ENCODE assay signal across 18 cellular contexts in genomic region chr17:61485067-61485775, GRCh38. TPM values are rescaled to one million over a fixed set of nuclear protein-coding genes. Genes with fewer than 3 reads are reported as not detected.
DNase-seq lines count a peak whose midpoint lies in the region; ATAC-seq and TF ChIP-seq lines count a peak whose summit lies in the region.
"Had no signal": no experiment of that assay in that cellular context is flagged by ENCODE, and none has a peak within 500 bp of the region (broad histone marks: within the 10 kb centered on the region; RNA-seq: fewer than 3 reads in every experiment).

No MANE protein-coding gene starts in this region.

- no peaks in the 10 kb centered on the region for H3K79me2 ChIP-seq in PC-3 (ENCODE audit: low read length)

- 0 out of 2 replicates have a peak, but pooled peaks cover 8% of the 10 kb centered on the region for H3K4me1 ChIP-seq in PC-3 (ENCODE audit: insufficient read depth, low read length)

- H3K27ac ChIP-seq in PC-3 (ENCODE audit: low read length) (no peak overlapping the region), RWPE1 (no peak overlapping the region)
- H3K27ac ChIP-seq: C4-2B had no signal

- ATAC-seq in activated T-cell treated with anti-CD3 and anti-CD28 coated beads, Interleukin-2, amount 50 U/mL, for 4 hours: no peak
- peak; percentile 23; the same call in 1 of the 2 replicates for ATAC-seq in PC-3

- CTCF ChIA-PET in PC-3 (lab: Charles Lee): no interaction called here
- CTCF ChIA-PET in RWPE1 (lab: Yijun Ruan, JAX): interaction anchor here (0.5 to 0.8 kb wide), 3 partner anchors 12 to 699 kb away, joined by 3 to 4 read pairs (median 3); no protein-coding TSS in a partner anchor

- no TSS peak for BruUV-seq in PC-3 (replicated peaks; lab: Mats Ljungman, UMichigan)

- TF ChIP-seq CTCF in PC-3 (conservative IDR thresholded peaks at IDR 0.05; ENCODE audit: low read depth, low read length) (no peak), glutamatergic neuron (IDR thresholded peaks at IDR 0.05; ENCODE audit: partially characterized antibody, unreplicated experiment) (no peak), RWPE1 (conservative IDR thresholded peaks at IDR 0.05; ENCODE audit: low read depth) (no peak), GM13977 (IDR thresholded peaks at IDR 0.05; ENCODE audit: extremely low read depth, insufficient read depth, missing control alignments) (no peak)

- H3K4me2 ChIP-seq in PC-3 (ENCODE audit: low read length): no peak overlapping the region
- H3K4me2 ChIP-seq: GM23338 had no signal

- no peaks in the 10 kb centered on the region for H3F3A ChIP-seq in PC-3 (ENCODE audit: low read length, unreplicated experiment)

- no peaks in the 10 kb centered on the region for H3K36me3 ChIP-seq in PC-3 (ENCODE audit: low read depth, low read length)

- H3K27me3 Mint-ChIP-seq in activated T-cell treated with anti-CD3 and anti-CD28 coated beads, Interleukin-2, amount 50 U/mL, for 24 hours: no peaks in the 10 kb centered on the region
- H3K27me3 Mint-ChIP-seq in activated T-cell treated with anti-CD3 and anti-CD28 coated beads, Interleukin-2, amount 50 U/mL, for 4 hours (ENCODE audit: low read depth): no peaks in the 10 kb centered on the region
- H3K27me3 Mint-ChIP-seq in glutamatergic neuron (ENCODE audit: unreplicated experiment): peaks cover 4% of the 10 kb centered on the region

- H3K4me1 Mint-ChIP-seq in activated T-cell treated with anti-CD3 and anti-CD28 coated beads, Interleukin-2, amount 50 U/mL, for 24 hours (ENCODE audit: low read depth): no peaks in the 10 kb centered on the region
- no peaks in the 10 kb centered on the region for H3K4me1 Mint-ChIP-seq in activated T-cell treated with anti-CD3 and anti-CD28 coated beads, Interleukin-2, amount 50 U/mL, for 4 hours (ENCODE audit: low read depth)
- H3K4me1 Mint-ChIP-seq in glutamatergic neuron (ENCODE audit: low read depth, unreplicated experiment): peaks cover 52% of the 10 kb centered on the region

- intact Hi-C loops in PC-3 (cut with micrococcal nuclease): no loop called here

- H3K4me3 Mint-ChIP-seq in activated T-cell treated with anti-CD3 and anti-CD28 coated beads, Interleukin-2, amount 50 U/mL, for 24 hours: no peak overlapping the region
- H3K4me3 Mint-ChIP-seq in activated T-cell treated with anti-CD3 and anti-CD28 coated beads, Interleukin-2, amount 50 U/mL, for 4 hours: no peak overlapping the region
- no peak overlapping the region for H3K4me3 Mint-ChIP-seq in glutamatergic neuron (ENCODE audit: unreplicated experiment)
- H3K4me3 Mint-ChIP-seq: GM23338 had no signal

- H3K36me3 Mint-ChIP-seq in activated T-cell treated with anti-CD3 and anti-CD28 coated beads, Interleukin-2, amount 50 U/mL, for 24 hours (ENCODE audit: low read depth): no peaks in the 10 kb centered on the region
- no peaks in the 10 kb centered on the region for H3K36me3 Mint-ChIP-seq in activated T-cell treated with anti-CD3 and anti-CD28 coated beads, Interleukin-2, amount 50 U/mL, for 4 hours (ENCODE audit: insufficient read depth)
- no peaks in the 10 kb centered on the region for H3K36me3 Mint-ChIP-seq in glutamatergic neuron (ENCODE audit: unreplicated experiment)

- no peak overlapping the region for H3K9ac ChIP-seq in PC-3 (ENCODE audit: low read length)

- no peaks in the 10 kb centered on the region for H3K9me3 ChIP-seq in PC-3 (ENCODE audit: low read length)

- H3K9me2 ChIP-seq in PC-3 (replicated peaks; ENCODE audit: low read length): no peaks in the 10 kb centered on the region

- no peaks in the 10 kb centered on the region for H4K20me1 ChIP-seq in PC-3 (ENCODE audit: low read length)

- no peak overlapping the region for H3K27ac Mint-ChIP-seq in activated T-cell treated with anti-CD3 and anti-CD28 coated beads, Interleukin-2, amount 50 U/mL, for 24 hours
- H3K27ac Mint-ChIP-seq in glutamatergic neuron (ENCODE audit: unreplicated experiment): peak overlapping the region; percentile 23
- H3K27ac Mint-ChIP-seq: GM23338 had no signal

- H3K4me3 ChIP-seq in PC-3 (ENCODE audit: low read length): no peak overlapping the region
- H3K4me3 ChIP-seq: GM23338 had no signal

- no peaks in the 10 kb centered on the region for H3K9me3 Mint-ChIP-seq in activated T-cell treated with anti-CD3 and anti-CD28 coated beads, Interleukin-2, amount 50 U/mL, for 24 hours
- H3K9me3 Mint-ChIP-seq in activated T-cell treated with anti-CD3 and anti-CD28 coated beads, Interleukin-2, amount 50 U/mL, for 4 hours: no peaks in the 10 kb centered on the region
- H3K9me3 Mint-ChIP-seq in glutamatergic neuron (ENCODE audit: unreplicated experiment): peaks cover 5% of the 10 kb centered on the region
- H3K9me3 Mint-ChIP-seq: GM23338 had no signal

- DNase-seq in activated T-cell treated with anti-CD3 and anti-CD28 coated beads, Interleukin-2, amount 50 U/mL, for 24 hours: peak; percentile 16
- no peak for DNase-seq in activated T-cell treated with anti-CD3 and anti-CD28 coated beads, Interleukin-2, amount 50 U/mL, for 4 hours
- DNase-seq in PC-3 (peak; percentile 63), glutamatergic neuron (no peak), NCI-H2171 treated with DMSO at 0.1 percent for 48 hours (lab: John Stamatoyannopoulos, UW) (no peak), RWPE1 (ENCODE audit: low spot score) (no peak), NCI-H2196 (lab: John Stamatoyannopoulos, UW; ENCODE audit: unreplicated experiment) (no peak), GM13977 (ENCODE audit: low spot score) (no peak)
- DNase-seq: EL, Kasumi-1, MV-4-11, NCI-H146, NCI-H345, NCI-H526 treated with DMSO at 0.1 percent for 48 hours, OCI-M1, T-helper 1 cell had no signal

- POLR2A ChIA-PET in PC-3 (lab: Charles Lee; ENCODE audit: unreplicated experiment): no interaction called here
- POLR2A ChIA-PET in RWPE1 (lab: Yijun Ruan, JAX; ENCODE audit: low non-redundant PET): no interaction called here

- no peak overlapping the region for H2AFZ ChIP-seq in PC-3 (ENCODE audit: low read length)

- in situ Hi-C loops in GM13977 (cut with MboI; ENCODE audit: low pct_unique_long_range_greater_than_20kb, low sequenced_read_pairs, unreplicated experiment): no loop called here

- no peaks in the 10 kb centered on the region for H3K27me3 ChIP-seq in PC-3 (ENCODE audit: low read length)

RNA-seq across cellular contexts. Expression of gene TBX4, which starts 33.0 kb away (rescaled TPM):
- total RNA-seq in activated T-cell treated with anti-CD3 and anti-CD28 coated beads, Interleukin-2, amount 50 U/mL, for 4 hours: not detected
- total RNA-seq in PC-3 (2014; rRNA removed) (not detected in 2 replicates), glutamatergic neuron (ENCODE audit: unreplicated experiment) (not detected)
- total RNA-seq: GM23338 had no signal

Comparison
In these comparisons a context has a peak if more than half of its experiments do, and no peak if none do; other contexts are left out.
1. DNase-seq: peak in activated T-cell treated with anti-CD3 and anti-CD28 coated beads, Interleukin-2, amount 50 U/mL, for 24 hours (single experiment) and PC-3 (single experiment); none in activated T-cell treated with anti-CD3 and anti-CD28 coated beads, Interleukin-2, amount 50 U/mL, for 4 hours (single experiment), glutamatergic neuron (single experiment), NCI-H2171 treated with DMSO at 0.1 percent for 48 hours (single experiment), RWPE1 (single experiment), NCI-H2196 (single experiment) and GM13977 (single experiment).